In the genomic region with DNA sequence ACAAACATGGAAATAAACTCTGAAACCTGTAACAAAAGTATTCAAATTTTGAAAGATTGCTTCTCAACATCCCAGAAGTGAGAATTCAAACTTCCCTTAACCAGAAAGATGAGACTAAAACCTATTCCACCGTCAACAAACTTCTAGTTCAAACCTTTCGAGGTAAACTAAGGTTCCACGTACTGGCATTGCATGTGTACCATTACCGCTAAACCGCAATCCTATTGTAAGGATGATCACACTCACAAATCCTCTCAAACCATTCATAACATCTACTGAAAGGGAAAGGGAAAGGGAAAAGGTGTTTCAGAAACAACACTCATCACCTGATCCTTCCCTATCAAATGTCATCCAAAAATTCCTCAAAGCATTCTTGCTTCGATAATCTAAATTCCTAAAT, we compare ENCODE assay signal across 10 cellular contexts. TPM values are rescaled to one million over a fixed set of nuclear protein-coding genes. Genes with fewer than 3 reads are reported as not detected.
DNase-seq lines count a peak whose midpoint lies in the region; ATAC-seq, FAIRE-seq and TF ChIP-seq lines count a peak whose summit lies in the region.
"Had no signal": no experiment of that assay in that cellular context is flagged by ENCODE, and none has a peak within 500 bp of the region (broad histone marks: within the 10 kb centered on the region; RNA-seq: fewer than 3 reads in every experiment).

No MANE protein-coding gene starts in this region.

- H3K27ac ChIP-seq in SK-N-SH (ENCODE audit: low read depth in 2 of 2, low read length in 1 of 2) (peak overlapping the region in 1 of 2 experiments; percentile 73; a peak in 1 of 4 replicates), hepatocyte (peak overlapping the region; percentile 98), subcutaneous abdominal adipose tissue (ENCODE audit: low read depth, low read length) (peak overlapping the region; percentile 93), psoas muscle (no peak overlapping the region)

- H3K9ac ChIP-seq in SK-N-SH, result no peak overlapping the region
- H3K9ac ChIP-seq in subcutaneous abdominal adipose tissue (ENCODE audit: low read length in 5 of 5), result peak overlapping the region; percentile 12 to 86 (median 58)

- WGBS in SK-N-SH (ENCODE audit: low lambda C conversion rate), result 96% methylated on average over 6 of the region's 6 CpGs
- 93% methylated on average over 6 of the region's 6 CpGs for WGBS in hepatocyte (ENCODE audit: low lambda C conversion rate, missing lambda C conversion rate)
- WGBS in psoas muscle, 3 donors, result 78 to 84% (median 81%) methylated on average over 6 of the region's 6 CpGs

- CTCF ChIA-PET in SK-N-SH (lab: Yijun Ruan, JAX), result no interaction called here

- H3K4me2 ChIP-seq in SK-N-SH (peak overlapping the region; percentile 81), hepatocyte (peak overlapping the region; percentile 86)

- H3K27me3 ChIP-seq in SK-N-SH (ENCODE audit: insufficient read depth) (no peaks in the 10 kb centered on the region), hepatocyte (no peaks in the 10 kb centered on the region), subcutaneous abdominal adipose tissue (ENCODE audit: control insufficient read depth in 5 of 5, insufficient read depth in 4 of 5, low read length in 5 of 5) (no peaks in the 10 kb centered on the region), psoas muscle (ENCODE audit: insufficient read depth in 3 of 3, low read length in 2 of 3) (no peaks in the 10 kb centered on the region)

- intact Hi-C loops in psoas muscle (cut with DNase I), result loop anchor here in 1 of 2 donors (5.0 to 10.0 kb wide), 2 partner anchors 64 to 174 kb away; no protein-coding TSS in a partner anchor

- no peak for DNase-seq in SK-N-SH
- DNase-seq in hepatocyte (ENCODE audit: low spot score), result no peak
- no peak for DNase-seq in psoas muscle
- DNase-seq in HTR-8/SVneo (ENCODE audit: insufficient read length, low spot score), result no peak
- no peak for DNase-seq in hepatic stellate cell (ENCODE audit: low spot score)
- DNase-seq: RPMI8226 had no signal

- H3F3A ChIP-seq in SK-N-SH (replicated peaks; ENCODE audit: insufficient read depth), result peaks cover 46% of the 10 kb centered on the region

- H3K9me3 Mint-ChIP-seq in activated naive CD8-positive, alpha-beta T cell (ENCODE audit: low read depth), result no peaks in the 10 kb centered on the region

- H3K4me1 Mint-ChIP-seq in activated naive CD8-positive, alpha-beta T cell (ENCODE audit: low read depth), result peaks cover 53% of the 10 kb centered on the region

- ATAC-seq in SK-N-SH treated with all-trans-retinoic acid at 6 μM for 48 hours, result no peak
- no peak for ATAC-seq in psoas muscle

- H3K27me3 Mint-ChIP-seq in activated naive CD8-positive, alpha-beta T cell, result no peaks in the 10 kb centered on the region

- peak overlapping the region; percentile 70 for H3K27ac Mint-ChIP-seq in activated naive CD8-positive, alpha-beta T cell

- POLR2A ChIA-PET in SK-N-SH (lab: Yijun Ruan, JAX), result no interaction called here

- H3K9me3 ChIP-seq in SK-N-SH (no peaks in the 10 kb centered on the region), hepatocyte (ENCODE audit: low read depth) (no peaks in the 10 kb centered on the region), subcutaneous abdominal adipose tissue (ENCODE audit: control insufficient read depth in 5 of 5, low read length in 5 of 5) (no peaks in the 10 kb centered on the region), psoas muscle (no peaks in the 10 kb centered on the region)

- H3K4me1 ChIP-seq in SK-N-SH (ENCODE audit: control insufficient read depth in 1 of 2, insufficient read depth in 2 of 2, low read depth in 1 of 2, low read length in 1 of 2) (peaks cover 30 to 34% of the 10 kb centered on the region in 2 experiments), hepatocyte (ENCODE audit: insufficient read depth) (peaks cover 18% of the 10 kb centered on the region), subcutaneous abdominal adipose tissue (ENCODE audit: control insufficient read depth in 5 of 5, insufficient read depth in 5 of 5, low read length in 5 of 5) (peaks cover 0 to 51% (median 49%) of the 10 kb centered on the region in 5 donors), psoas muscle (peaks cover 31% of the 10 kb centered on the region)

- H2AFZ ChIP-seq in SK-N-SH (ENCODE audit: low read depth) (no peak overlapping the region), hepatocyte (no peak overlapping the region)

- H3K36me3 ChIP-seq in SK-N-SH (replicated peaks in 1 of 2; ENCODE audit: control insufficient read depth in 1 of 2, insufficient read depth in 2 of 2, low read length in 1 of 2) (peaks cover 5 to 9% of the 10 kb centered on the region in 2 experiments), hepatocyte (replicated peaks; ENCODE audit: insufficient read depth, low read depth) (no peaks in the 10 kb centered on the region), subcutaneous abdominal adipose tissue (ENCODE audit: control insufficient read depth in 5 of 5, insufficient read depth in 5 of 5, low read length in 5 of 5) (no peaks in the 10 kb centered on the region), psoas muscle (ENCODE audit: insufficient read depth in 1 of 2, low read depth in 1 of 2) (no peaks in the 10 kb centered on the region)

- H3K36me3 Mint-ChIP-seq in activated naive CD8-positive, alpha-beta T cell, result peaks cover 5% of the 10 kb centered on the region

- H4K20me1 ChIP-seq in SK-N-SH (ENCODE audit: insufficient read depth) (peaks cover 64% of the 10 kb centered on the region), hepatocyte (ENCODE audit: insufficient read depth, poor library complexity, severe bottlenecking) (peaks cover 42% of the 10 kb centered on the region)

- no peak for FAIRE-seq in HTR-8/SVneo (lab: Jason Lieb, UNC)
- FAIRE-seq: frontal cortex had no signal

- TF ChIP-seq CTCF in SK-N-SH (IDR thresholded peaks at IDR 0.05) (no peak), hepatocyte (IDR thresholded peaks at IDR 0.05; ENCODE audit: poor library complexity) (no peak), psoas muscle (IDR thresholded peaks at IDR 0.05) (no peak)

- no peak for TF ChIP-seq RAD21 in SK-N-SH (IDR thresholded peaks at IDR 0.05; ENCODE audit: low read length)

- no peaks in the 10 kb centered on the region for H3K9me2 ChIP-seq in SK-N-SH
- H3K9me2 ChIP-seq in hepatocyte (replicated peaks; ENCODE audit: insufficient read depth), result no peaks in the 10 kb centered on the region

- no peak for TF ChIP-seq EP300 in SK-N-SH (IDR thresholded peaks at IDR 0.05; ENCODE audit: borderline replicate concordance in 1 of 2, low read depth in 1 of 2, low read length in 1 of 2)

- H3K79me2 ChIP-seq in SK-N-SH (ENCODE audit: insufficient read depth) (peaks cover 69% of the 10 kb centered on the region), hepatocyte (peaks cover 63% of the 10 kb centered on the region)

- H3K4me3 Mint-ChIP-seq in activated naive CD8-positive, alpha-beta T cell, result peak overlapping the region; percentile 93

- H3K4me3 ChIP-seq in SK-N-SH (ENCODE audit: low read depth in 2 of 2, low read length in 1 of 2), result peak overlapping the region in 1 of 2 experiments; percentile 62; a peak in 1 of 4 replicates
- no peak overlapping the region for H3K4me3 ChIP-seq in hepatocyte
- no peak overlapping the region for H3K4me3 ChIP-seq in subcutaneous abdominal adipose tissue (ENCODE audit: low read depth in 1 of 5, low read length in 5 of 5)
- no peak overlapping the region for H3K4me3 ChIP-seq in psoas muscle

TF ChIP-seq in SK-N-SH, 30 proteins besides CTCF, POLR2A, EP300 and RAD21:
- TF ChIP-seq RXRA (IDR thresholded peaks at IDR 0.05; ENCODE audit: borderline replicate concordance, low read depth), result no peak
- TF ChIP-seq, protein P1, sequence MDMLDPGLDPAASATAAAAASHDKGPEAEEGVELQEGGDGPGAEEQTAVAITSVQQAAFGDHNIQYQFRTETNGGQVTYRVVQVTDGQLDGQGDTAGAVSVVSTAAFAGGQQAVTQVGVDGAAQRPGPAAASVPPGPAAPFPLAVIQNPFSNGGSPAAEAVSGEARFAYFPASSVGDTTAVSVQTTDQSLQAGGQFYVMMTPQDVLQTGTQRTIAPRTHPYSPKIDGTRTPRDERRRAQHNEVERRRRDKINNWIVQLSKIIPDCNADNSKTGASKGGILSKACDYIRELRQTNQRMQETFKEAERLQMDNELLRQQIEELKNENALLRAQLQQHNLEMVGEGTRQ (IDR thresholded peaks at IDR 0.05; ENCODE audit: borderline replicate concordance, low read depth, low read length), result no peak

TF ChIP-seq in SK-N-SH treated with all-trans-retinoic acid at 6 μM for 48 hours, 23 proteins besides CTCF, POLR2A, EP300 and RAD21:
- no peak for TF ChIP-seq CSDC2 (CRISPR knock-in tag; IDR thresholded peaks at IDR 0.05)
- TF ChIP-seq TCF4 (CRISPR knock-in tag; IDR thresholded peaks at IDR 0.05; ENCODE audit: borderline replicate concordance), result no peak
- no peak for TF ChIP-seq ZNF70 (CRISPR knock-in tag; IDR thresholded peaks at IDR 0.05)

RNA-seq across cellular contexts. Expression of a gene that starts 3.1 kb away (rescaled TPM):
- polyA plus RNA-seq in SK-N-SH (2012; rRNA removed) (12.9 and 13.8 TPM in 2 replicates), hepatocyte (12.4 and 13.4 TPM in 2 replicates), psoas muscle (10 to 100 TPM in 1 of 3 donors, 1 to 10 TPM in 2; 5.8 to 10.2 (median 6.8) TPM)
- 7.8 and 8.7 TPM in 2 replicates for polyA plus RNA-seq in SK-N-SH (2012; cell fraction: cytosol; rRNA removed)
- polyA plus RNA-seq in SK-N-SH (2012; cell fraction: nucleus; rRNA removed), result 31.5 and 34.0 TPM in 2 replicates
- total RNA-seq in hepatocyte (20.2 and 21.7 TPM in 2 replicates), psoas muscle (10 to 100 TPM in 3 of 4 donors, 1 to 10 TPM in 1; 8.8 to 16.9 (median 13.2) TPM)
